Comparison of ENCODE assay signal across 20 cellular contexts in genomic region chr15:42696626-42697025, GRCh38.
"Had no signal": no experiment of that assay in that cellular context is flagged by ENCODE, and none has a peak within 500 bp of the region (broad histone marks: within the 10 kb centered on the region; RNA-seq: fewer than 3 reads in every experiment).

No MANE protein-coding gene starts in this region.

- H3K4me1 Mint-ChIP-seq: neural crest cell had no signal

- H3K9me3 Mint-ChIP-seq: naive thymus-derived CD8-positive, alpha-beta T cell; stimulated activated effector memory CD8-positive, alpha-beta T cell treated with anti-CD3 and anti-CD28 coated beads, Interleukin-12 subunit alpha, Interleukin-12 subunit beta, amount 100 ng/mL, for 72 hours had no signal

- H3K27me3 ChIP-seq: colonic mucosa, heart right ventricle, pancreas, right lobe of liver, suprapubic skin, thyroid gland had no signal

- H3K27ac Mint-ChIP-seq: naive thymus-derived CD8-positive, alpha-beta T cell; stimulated activated effector memory CD8-positive, alpha-beta T cell treated with anti-CD3 and anti-CD28 coated beads, Interleukin-12 subunit alpha, Interleukin-12 subunit beta, amount 100 ng/mL, for 72 hours had no signal

- FAIRE-seq: frontal cortex, pancreas had no signal

- H3K27ac ChIP-seq: colonic mucosa, heart right ventricle, pancreas, prostate gland, right lobe of liver, suprapubic skin, thyroid gland had no signal

- H3K9me3 ChIP-seq: colonic mucosa, pancreas, prostate gland, right lobe of liver, suprapubic skin, thyroid gland had no signal

- H3K4me1 ChIP-seq: colonic mucosa, pancreas, prostate gland, right lobe of liver, suprapubic skin, thyroid gland had no signal

- H3K4me3 ChIP-seq: colonic mucosa, heart right ventricle, pancreas, prostate gland, right lobe of liver, suprapubic skin, thyroid gland had no signal

- H3K36me3 ChIP-seq: colonic mucosa, pancreas, prostate gland, right lobe of liver, thyroid gland had no signal

- H3K27me3 Mint-ChIP-seq: naive thymus-derived CD8-positive, alpha-beta T cell had no signal

- H3K4me3 Mint-ChIP-seq: naive thymus-derived CD8-positive, alpha-beta T cell; neural crest cell; stimulated activated effector memory CD8-positive, alpha-beta T cell treated with anti-CD3 and anti-CD28 coated beads, Interleukin-12 subunit alpha, Interleukin-12 subunit beta, amount 100 ng/mL, for 72 hours had no signal

- ATAC-seq: heart right ventricle; left lobe of liver; naive thymus-derived CD8-positive, alpha-beta T cell; pancreas; right lobe of liver; stimulated activated effector memory CD8-positive, alpha-beta T cell treated with anti-CD3 and anti-CD28 coated beads, Interleukin-12 subunit alpha, Interleukin-12 subunit beta, amount 100 ng/mL, for 72 hours; stimulated activated naive CD8-positive, alpha-beta T cell treated with anti-CD3 and anti-CD28 coated beads, Interleukin-15, Interleukin-2, amounts not matched to agents 100 U/mL and 50 U/mL, for 24 hours had no signal

- DNase-seq: colonic mucosa; effector CD8-positive, alpha-beta T cell; heart right ventricle; islet precursor cell; mammary epithelial cell; naive thymus-derived CD8-positive, alpha-beta T cell; occipital lobe; pancreas; retina; right lobe of liver; stimulated activated CD4-positive, alpha-beta T cell treated with anti-CD3 and anti-CD28 coated beads, Interleukin-4, amount 100 ng/mL, for 1 hour; stimulated activated CD8-positive, alpha-beta memory T cell treated with anti-CD3 and anti-CD28 coated beads, Interleukin-4, amount 100 ng/mL, for 48 hours; stimulated activated naive CD8-positive, alpha-beta T cell treated with anti-CD3 and anti-CD28 coated beads, Interleukin-15, Interleukin-2, amounts not matched to agents 100 U/mL and 50 U/mL, for 24 hours; thyroid gland had no signal
